In the genomic region with DNA sequence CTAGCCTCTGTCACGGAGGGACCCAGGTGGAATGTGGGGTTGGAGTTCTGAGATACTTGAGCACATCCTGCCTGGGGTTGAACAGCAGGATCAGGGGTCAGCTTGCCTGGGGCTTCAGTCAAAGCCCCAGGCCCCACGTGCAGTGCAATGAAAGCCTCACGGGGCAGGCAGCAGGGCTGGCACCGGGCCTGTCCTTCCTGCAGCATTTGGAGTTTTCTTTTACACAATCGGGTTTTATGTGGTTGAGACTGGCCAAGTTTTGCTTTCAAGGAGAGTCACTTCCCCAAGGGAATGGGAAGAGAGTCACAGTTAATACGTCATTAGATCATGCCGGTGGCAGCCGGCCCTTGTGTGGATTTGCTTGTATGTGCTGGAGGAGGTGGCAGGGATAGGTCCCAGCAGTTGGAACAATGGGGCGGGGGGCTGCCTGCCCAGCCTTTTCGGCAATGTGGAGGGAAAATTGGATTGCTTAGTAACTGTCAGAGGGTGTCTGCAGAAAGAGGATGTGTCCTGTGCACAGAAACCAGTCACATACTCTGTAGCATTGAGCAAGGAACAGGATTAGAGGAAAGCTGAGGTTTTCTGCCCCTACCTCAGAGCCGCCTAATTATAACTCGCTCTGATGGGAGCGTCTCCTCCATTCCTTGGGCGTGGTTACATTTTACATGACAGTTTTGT, we compare ENCODE assay signal across 9 cellular contexts. TPM values are rescaled to one million over a fixed set of nuclear protein-coding genes. Genes with fewer than 3 reads are reported as not detected.
A peak's percentile ranks its signal among the peaks of the same experiment; 100 is the strongest.
DNase-seq lines count a peak whose midpoint lies in the region; ATAC-seq lines count a peak whose summit lies in the region.
"Had no signal": no experiment of that assay in that cellular context is flagged by ENCODE, and none has a peak within 500 bp of the region (broad histone marks: within the 10 kb centered on the region; RNA-seq: fewer than 3 reads in every experiment).

No MANE protein-coding gene starts in this region.

- H3K27ac Mint-ChIP-seq in stimulated activated effector memory CD8-positive, alpha-beta T cell treated with anti-CD3 and anti-CD28 coated beads, Interleukin-12 subunit alpha, Interleukin-12 subunit beta, amount 100 ng/mL, for 72 hours = no peak overlapping the region
- no peak overlapping the region for H3K27ac Mint-ChIP-seq in activated CD8-positive, alpha-beta memory T cell treated with anti-CD3 and anti-CD28 coated beads, Interleukin-2, amount 10 ng/mL, durations not matched to agents 7 days and 5 days
- H3K27ac Mint-ChIP-seq: T-helper 2 cell treated with Interferon-gamma antibody and Interleukin-4, amounts not matched to agents 5 μg/mL and 100 μg/mL, for 36 hours had no signal

- DNase-seq in HT1080 (ENCODE audit: low read depth) (peak; percentile 28), amygdala (lab: John Stamatoyannopoulos, UW) (peak in 42 of 56 donors; percentile 1 to 63 (median 28)), inferior parietal cortex (ENCODE audit: extremely low spot score) (peak; percentile 38), substantia nigra (lab: John Stamatoyannopoulos, UW) (peak in 35 of 49 donors; percentile 4 to 71 (median 30)), NCI-H146 treated with DMSO at 0.1 percent for 48 hours (lab: John Stamatoyannopoulos, UW; ENCODE audit: unreplicated experiment) (no peak), NCI-H2029 (lab: John Stamatoyannopoulos, UW) (no peak)
- DNase-seq in stimulated activated effector memory CD8-positive, alpha-beta T cell treated with anti-CD3 and anti-CD28 coated beads, Interleukin-12 subunit alpha, Interleukin-12 subunit beta, amount 100 ng/mL, for 72 hours (ENCODE audit: low spot score in 2 of 2) = no peak
- no peak for DNase-seq in activated CD8-positive, alpha-beta memory T cell treated with anti-CD3 and anti-CD28 coated beads, Interleukin-2, amount 10 ng/mL, durations not matched to agents 7 days and 5 days

- ATAC-seq in stimulated activated effector memory CD8-positive, alpha-beta T cell treated with anti-CD3 and anti-CD28 coated beads, Interleukin-12 subunit alpha, Interleukin-12 subunit beta, amount 100 ng/mL, for 72 hours = no peak
- ATAC-seq in activated CD8-positive, alpha-beta memory T cell treated with anti-CD3 and anti-CD28 coated beads, Interleukin-2, amount 10 ng/mL, durations not matched to agents 7 days and 5 days = no peak

- H3K36me3 Mint-ChIP-seq in stimulated activated effector memory CD8-positive, alpha-beta T cell treated with anti-CD3 and anti-CD28 coated beads, Interleukin-12 subunit alpha, Interleukin-12 subunit beta, amount 100 ng/mL, for 72 hours = peaks cover 61% of the 10 kb centered on the region
- H3K36me3 Mint-ChIP-seq in activated CD8-positive, alpha-beta memory T cell treated with anti-CD3 and anti-CD28 coated beads, Interleukin-2, amount 10 ng/mL, durations not matched to agents 7 days and 5 days = peaks cover 46% of the 10 kb centered on the region

- CTCF ChIA-PET in activated CD8-positive, alpha-beta memory T cell treated with anti-CD3 and anti-CD28 coated beads, Interleukin-2, amount 10 ng/mL, durations not matched to agents 7 days and 5 days (lab: Charles Lee) = interaction anchor here (1.0 kb wide), 1 partner anchor 46 kb away, joined by 4 read pairs; no protein-coding TSS in a partner anchor

- H3K4me1 Mint-ChIP-seq in stimulated activated effector memory CD8-positive, alpha-beta T cell treated with anti-CD3 and anti-CD28 coated beads, Interleukin-12 subunit alpha, Interleukin-12 subunit beta, amount 100 ng/mL, for 72 hours = peaks cover 41% of the 10 kb centered on the region
- H3K4me1 Mint-ChIP-seq in activated CD8-positive, alpha-beta memory T cell treated with anti-CD3 and anti-CD28 coated beads, Interleukin-2, amount 10 ng/mL, durations not matched to agents 7 days and 5 days = peaks cover 58% of the 10 kb centered on the region

- H3K27ac ChIP-seq in substantia nigra (ENCODE audit: low read depth, low read length, poor library complexity, severe bottlenecking) = no peak overlapping the region

- no peaks in the 10 kb centered on the region for H3K9me3 Mint-ChIP-seq in stimulated activated effector memory CD8-positive, alpha-beta T cell treated with anti-CD3 and anti-CD28 coated beads, Interleukin-12 subunit alpha, Interleukin-12 subunit beta, amount 100 ng/mL, for 72 hours
- no peaks in the 10 kb centered on the region for H3K9me3 Mint-ChIP-seq in activated CD8-positive, alpha-beta memory T cell treated with anti-CD3 and anti-CD28 coated beads, Interleukin-2, amount 10 ng/mL, durations not matched to agents 7 days and 5 days (ENCODE audit: low read depth)
- H3K9me3 Mint-ChIP-seq: T-helper 2 cell treated with Interferon-gamma antibody and Interleukin-4, amounts not matched to agents 5 μg/mL and 100 μg/mL, for 36 hours had no signal

- H3K4me3 Mint-ChIP-seq in stimulated activated effector memory CD8-positive, alpha-beta T cell treated with anti-CD3 and anti-CD28 coated beads, Interleukin-12 subunit alpha, Interleukin-12 subunit beta, amount 100 ng/mL, for 72 hours = no peak overlapping the region
- no peak overlapping the region for H3K4me3 Mint-ChIP-seq in activated CD8-positive, alpha-beta memory T cell treated with anti-CD3 and anti-CD28 coated beads, Interleukin-2, amount 10 ng/mL, durations not matched to agents 7 days and 5 days
- H3K4me3 Mint-ChIP-seq: T-helper 2 cell treated with Interferon-gamma antibody and Interleukin-4, amounts not matched to agents 5 μg/mL and 100 μg/mL, for 36 hours had no signal

- peaks cover 2% of the 10 kb centered on the region for H3K27me3 Mint-ChIP-seq in activated CD8-positive, alpha-beta memory T cell treated with anti-CD3 and anti-CD28 coated beads, Interleukin-2, amount 10 ng/mL, durations not matched to agents 7 days and 5 days

RNA-seq across cellular contexts. Expression of a gene that starts 4.5 kb away (rescaled TPM):
- total RNA-seq in HT1080 (2014; rRNA removed; shearing (Covaris generic)) = 9.4 and 14.2 TPM in 2 replicates
- polyA plus RNA-seq in HT1080 (2015; cell fraction: cytosol; rRNA removed) = 26.9 and 28.2 TPM in 2 replicates
- 14.3 and 17.4 TPM in 2 replicates for polyA plus RNA-seq in HT1080 (2015; cell fraction: nucleus; rRNA removed)
- 10 to 100 TPM; 65.9 to 70.4 TPM for total RNA-seq in activated CD8-positive, alpha-beta memory T cell treated with anti-CD3 and anti-CD28 coated beads, Interleukin-2, amount 10 ng/mL, durations not matched to agents 7 days and 5 days

Comparison
In these comparisons a context has a peak if more than half of its experiments do, and no peak if none do; other contexts are left out.
1. DNase-seq: peak in HT1080 (single experiment), amygdala (42 of 56), inferior parietal cortex (single experiment) and substantia nigra (35 of 49); none in stimulated activated effector memory CD8-positive, alpha-beta T cell treated with anti-CD3 and anti-CD28 coated beads, Interleukin-12 subunit alpha, Interleukin-12 subunit beta, amount 100 ng/mL, for 72 hours (0 of 2), NCI-H146 treated with DMSO at 0.1 percent for 48 hours (single experiment), NCI-H2029 (single experiment) and activated CD8-positive, alpha-beta memory T cell treated with anti-CD3 and anti-CD28 coated beads, Interleukin-2, amount 10 ng/mL, durations not matched to agents 7 days and 5 days (single experiment).